In genomic region chr1:19759740-19760089, GRCh38 we compare ENCODE assay signal across 20 cellular contexts. TPM values are rescaled to one million over a fixed set of nuclear protein-coding genes. Genes with fewer than 3 reads are reported as not detected.
DNase-seq lines count a peak whose midpoint lies in the region; ATAC-seq lines count a peak whose summit lies in the region.
"Had no signal": no experiment of that assay in that cellular context is flagged by ENCODE, and none has a peak within 500 bp of the region (broad histone marks: within the 10 kb centered on the region; RNA-seq: fewer than 3 reads in every experiment).

No MANE protein-coding gene starts in this region.

- peaks cover 20% of the 10 kb centered on the region for H3K4me1 ChIP-seq in adipocyte (ENCODE audit: control insufficient read depth, insufficient read depth, low read length)
- H3K4me1 ChIP-seq: foreskin keratinocyte had no signal

- H3K27me3 ChIP-seq in adipocyte (replicated peaks; ENCODE audit: control insufficient read depth, insufficient read depth, low read length) = no peaks in the 10 kb centered on the region
- H3K27me3 ChIP-seq: foreskin keratinocyte, SJSA1 had no signal

- no peaks in the 10 kb centered on the region for H3K9me3 Mint-ChIP-seq in activated naive CD4-positive, alpha-beta T cell treated with anti-CD3 and anti-CD28 coated beads, Interleukin-2, amount 50 U/mL, for 72 hours
- H3K9me3 Mint-ChIP-seq in activated naive CD4-positive, alpha-beta T cell treated with anti-CD3 and anti-CD28 coated beads, Interleukin-2, amount 10 ng/mL, durations not matched to agents 7 days and 5 days = no peaks in the 10 kb centered on the region
- H3K9me3 Mint-ChIP-seq: activated CD4-positive, alpha-beta memory T cell treated with anti-CD3 and anti-CD28 coated beads for 36 hours; activated naive CD4-positive, alpha-beta T cell treated with anti-CD3 and anti-CD28 coated beads for 36 hours had no signal

- H3K36me3 Mint-ChIP-seq in activated naive CD4-positive, alpha-beta T cell treated with anti-CD3 and anti-CD28 coated beads, Interleukin-2, amount 50 U/mL, for 72 hours = peaks cover 0 to 6% of the 10 kb centered on the region in 2 donors
- no peaks in the 10 kb centered on the region for H3K36me3 Mint-ChIP-seq in activated naive CD4-positive, alpha-beta T cell treated with anti-CD3 and anti-CD28 coated beads, Interleukin-2, amount 10 ng/mL, durations not matched to agents 7 days and 5 days
- H3K36me3 Mint-ChIP-seq: brain had no signal

- H3K4me1 Mint-ChIP-seq in activated naive CD4-positive, alpha-beta T cell treated with anti-CD3 and anti-CD28 coated beads, Interleukin-2, amount 10 ng/mL, durations not matched to agents 7 days and 5 days = peaks cover 3% of the 10 kb centered on the region
- H3K4me1 Mint-ChIP-seq: brain had no signal

- H3K9ac ChIP-seq in adipocyte (ENCODE audit: low read length) = no peak overlapping the region

- no peaks in the 10 kb centered on the region for H3K27me3 Mint-ChIP-seq in activated naive CD4-positive, alpha-beta T cell treated with anti-CD3 and anti-CD28 coated beads, Interleukin-2, amount 10 ng/mL, durations not matched to agents 7 days and 5 days
- H3K27me3 Mint-ChIP-seq: activated CD4-positive, alpha-beta memory T cell treated with anti-CD3 and anti-CD28 coated beads for 36 hours; CD4-positive, CD25-positive, alpha-beta regulatory T cell; T-helper 17 cell had no signal

- intact Hi-C loops in left colon (cut with DNase I, micrococcal nuclease) = no loop called here

- DNase-seq in activated naive CD4-positive, alpha-beta T cell treated with anti-CD3 and anti-CD28 coated beads, Interleukin-2, amount 50 U/mL, for 72 hours (ENCODE audit: low spot score in 2 of 2) = no peak
- DNase-seq in activated naive CD4-positive, alpha-beta T cell treated with anti-CD3 and anti-CD28 coated beads, Interleukin-2, amount 10 ng/mL, durations not matched to agents 7 days and 5 days = no peak
- peak; percentile 9 for DNase-seq in adipocyte (ENCODE audit: low read depth)
- DNase-seq in left colon = no peak
- DNase-seq in NCI-H2107 (lab: John Stamatoyannopoulos, UW) = no peak
- no peak for DNase-seq in NK-92 treated with Interleukin-12 subunit alpha and Interleukin-12 subunit beta, amount 100 ng/mL, for 24 hours (lab: John Stamatoyannopoulos, UW)
- DNase-seq in germinal center (ENCODE audit: low spot score) = no peak
- DNase-seq: activated CD4-positive, alpha-beta memory T cell treated with anti-CD3 and anti-CD28 coated beads for 36 hours; activated naive CD4-positive, alpha-beta T cell treated with anti-CD3 and anti-CD28 coated beads for 36 hours; activated T-cell treated with anti-CD3 and anti-CD28 coated beads, Interleukin-2, amount 50 U/mL, for 1 hour; CD4-positive, CD25-positive, alpha-beta regulatory T cell; cortex of kidney; DND-41; right cardiac atrium; T-helper 17 cell had no signal

- H3K4me3 ChIP-seq in adipocyte (ENCODE audit: low read length) = no peak overlapping the region
- H3K4me3 ChIP-seq: SJSA1 had no signal

- H3K4me3 Mint-ChIP-seq in activated naive CD4-positive, alpha-beta T cell treated with anti-CD3 and anti-CD28 coated beads, Interleukin-2, amount 10 ng/mL, durations not matched to agents 7 days and 5 days = no peak overlapping the region
- H3K4me3 Mint-ChIP-seq: activated CD4-positive, alpha-beta memory T cell treated with anti-CD3 and anti-CD28 coated beads for 36 hours; activated naive CD4-positive, alpha-beta T cell treated with anti-CD3 and anti-CD28 coated beads for 36 hours; CD4-positive, CD25-positive, alpha-beta regulatory T cell; T-helper 17 cell had no signal

- CTCF ChIA-PET in activated naive CD4-positive, alpha-beta T cell treated with anti-CD3 and anti-CD28 coated beads, Interleukin-2, amount 10 ng/mL, durations not matched to agents 7 days and 5 days (lab: Charles Lee) = interaction anchor here (0.9 kb wide), 1 partner anchor 54 kb away, joined by 3 read pairs; no protein-coding TSS in a partner anchor

- ATAC-seq in activated naive CD4-positive, alpha-beta T cell treated with anti-CD3 and anti-CD28 coated beads, Interleukin-2, amount 50 U/mL, for 72 hours = no peak
- ATAC-seq in left colon = peak; percentile 46
- ATAC-seq in HG03159 (IDR thresholded peaks at IDR 0.05; ENCODE audit: unreplicated experiment) = no peak
- ATAC-seq: foreskin keratinocyte, right cardiac atrium, T-helper 17 cell had no signal

- no peaks in the 10 kb centered on the region for H3K9me3 ChIP-seq in adipocyte (ENCODE audit: control insufficient read depth, low read length)
- H3K9me3 ChIP-seq: SJSA1 had no signal

- H3K36me3 ChIP-seq in adipocyte (ENCODE audit: control insufficient read depth, insufficient read depth, low read length, severe bottlenecking) = peaks cover 3% of the 10 kb centered on the region

- H3K27ac Mint-ChIP-seq in activated naive CD4-positive, alpha-beta T cell treated with anti-CD3 and anti-CD28 coated beads, Interleukin-2, amount 50 U/mL, for 72 hours = peak overlapping the region; percentile 30 to 89
- no peak overlapping the region for H3K27ac Mint-ChIP-seq in activated naive CD4-positive, alpha-beta T cell treated with anti-CD3 and anti-CD28 coated beads, Interleukin-2, amount 10 ng/mL, durations not matched to agents 7 days and 5 days
- H3K27ac Mint-ChIP-seq: activated CD4-positive, alpha-beta memory T cell treated with anti-CD3 and anti-CD28 coated beads for 36 hours; activated naive CD4-positive, alpha-beta T cell treated with anti-CD3 and anti-CD28 coated beads for 36 hours; CD4-positive, CD25-positive, alpha-beta regulatory T cell; T-helper 17 cell had no signal

RNA-seq across cellular contexts. Expression of gene TMCO4, which starts 40.0 kb away (rescaled TPM):
- total RNA-seq in activated naive CD4-positive, alpha-beta T cell treated with anti-CD3 and anti-CD28 coated beads, Interleukin-2, amount 50 U/mL, for 72 hours = 10 to 100 TPM in 1 of 2 donors, 1 to 10 TPM in 1; 6.9 to 18.7 TPM
- 10 to 100 TPM; 28.9 to 31.1 TPM for total RNA-seq in left colon

RNA-seq across cellular contexts. Expression of gene RNF186, which starts 55.4 kb away (rescaled TPM):
- not detected for total RNA-seq in activated naive CD4-positive, alpha-beta T cell treated with anti-CD3 and anti-CD28 coated beads, Interleukin-2, amount 50 U/mL, for 72 hours
- total RNA-seq in left colon = 10 to 100 TPM; 50.3 to 53.7 TPM
- total RNA-seq: activated CD4-positive, alpha-beta memory T cell treated with anti-CD3 and anti-CD28 coated beads for 36 hours; activated naive CD4-positive, alpha-beta T cell treated with anti-CD3 and anti-CD28 coated beads for 36 hours; CD4-positive, CD25-positive, alpha-beta regulatory T cell; foreskin keratinocyte; mononuclear cell; right cardiac atrium; SJSA1; T-helper 17 cell had no signal

Comparison
In these comparisons a context has a peak if more than half of its experiments do, and no peak if none do; other contexts are left out.
1. RNA of gene RNF186, which starts 55.4 kb away (total RNA-seq): 50.3 to 53.7 TPM in left colon; not detected in activated naive CD4-positive, alpha-beta T cell treated with anti-CD3 and anti-CD28 coated beads, Interleukin-2, amount 50 U/mL, for 72 hours; every median in the first group is over 10 times any median in the second.